8 cellular contexts compared by ENCODE assay signal in the genomic region with DNA sequence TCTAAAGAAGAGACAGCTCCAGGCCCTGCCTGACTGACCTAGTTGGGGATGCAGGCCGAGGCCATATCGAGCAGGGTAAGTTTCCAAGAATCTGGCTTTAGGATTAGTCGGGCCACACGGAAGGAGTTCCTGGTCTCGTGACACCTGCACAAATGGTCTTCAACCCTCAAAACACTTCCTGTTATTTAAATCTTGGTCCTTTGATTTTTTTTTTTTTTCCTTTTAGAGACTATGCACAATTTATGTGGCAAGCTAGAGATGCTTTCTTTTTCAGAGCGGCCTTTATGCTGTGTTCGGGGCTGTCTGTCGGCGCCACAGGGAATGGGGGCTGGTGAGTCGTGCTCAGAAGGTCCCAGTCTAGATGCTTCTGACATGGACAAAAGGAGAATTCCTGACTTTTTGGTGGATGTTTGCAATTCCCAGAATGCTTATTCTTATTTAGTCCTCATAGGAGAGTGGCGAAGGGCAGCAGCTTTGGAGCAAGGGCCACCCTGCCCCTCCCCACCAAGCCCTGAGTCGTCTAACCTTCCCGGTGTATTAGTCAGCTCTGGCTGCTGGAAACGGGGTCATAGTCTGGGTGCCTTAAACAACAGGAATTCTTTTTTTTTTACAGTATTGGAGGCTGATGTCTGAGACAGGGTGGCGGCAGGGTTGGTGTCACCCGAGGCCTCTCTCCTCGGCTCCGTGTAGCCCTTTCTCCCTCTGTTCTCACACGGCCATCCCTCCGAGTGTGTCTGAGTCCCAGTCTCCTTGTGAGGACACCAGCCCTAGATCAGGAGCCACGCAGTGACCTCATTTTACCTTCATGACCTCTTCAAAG. TPM values are rescaled to one million over a fixed set of nuclear protein-coding genes. Genes with fewer than 3 reads are reported as not detected.
A peak's percentile ranks its signal among the peaks of the same experiment; 100 is the strongest.
DNase-seq lines count a peak whose midpoint lies in the region; ATAC-seq and TF ChIP-seq lines count a peak whose summit lies in the region.

No MANE protein-coding gene starts in this region.

- CTCF ChIA-PET in activated naive CD4-positive, alpha-beta T cell treated with anti-CD3 and anti-CD28 coated beads, Interleukin-2, amount 10 ng/mL, durations not matched to agents 7 days and 5 days (lab: Charles Lee) = interaction anchor here (0.7 to 3.8 kb wide), 7 partner anchors 27 to 188 kb away, joined by 3 to 40 read pairs (median 3); a partner anchor contains a TSS

- DNase-seq in A172 (ENCODE audit: low spot score) (peak; percentile 81), lung (ENCODE audit: low spot score) (no peak), NOMO-1 treated with DMSO at 0.1 percent for 48 hours (lab: John Stamatoyannopoulos, UW; ENCODE audit: unreplicated experiment) (no peak), NCI-H1048 (lab: John Stamatoyannopoulos, UW) (no peak), NCI-H1930 (lab: John Stamatoyannopoulos, UW) (no peak)
- peak; percentile 55 for DNase-seq in Jurkat, Clone E6-1 (ENCODE audit: low read depth, low spot score)
- DNase-seq in activated naive CD4-positive, alpha-beta T cell treated with anti-CD3 and anti-CD28 coated beads, Interleukin-2, amount 10 ng/mL, durations not matched to agents 7 days and 5 days = peak; percentile 65

- WGBS in lung, 2 donors = 58 to 59% methylated on average over 21 of the region's 21 CpGs

- peak overlapping the region; percentile 40 for H3K4me3 ChIP-seq in Jurkat, Clone E6-1 (ENCODE audit: low read length)
- no peak overlapping the region for H3K4me3 ChIP-seq in lung

- peaks cover 0 to under 1% of the 10 kb centered on the region in 2 donors for H3K36me3 ChIP-seq in lung (ENCODE audit: control insufficient read depth in 2 of 2, insufficient read depth in 2 of 2, low read length in 2 of 2)

- H3K4me3 Mint-ChIP-seq in activated naive CD4-positive, alpha-beta T cell treated with anti-CD3 and anti-CD28 coated beads, Interleukin-2, amount 10 ng/mL, durations not matched to agents 7 days and 5 days = peak overlapping the region; percentile 85

- H3K9me3 Mint-ChIP-seq in activated naive CD4-positive, alpha-beta T cell treated with anti-CD3 and anti-CD28 coated beads, Interleukin-2, amount 10 ng/mL, durations not matched to agents 7 days and 5 days = peaks cover 2% of the 10 kb centered on the region

- peaks cover 86% of the 10 kb centered on the region for H3K4me1 Mint-ChIP-seq in activated naive CD4-positive, alpha-beta T cell treated with anti-CD3 and anti-CD28 coated beads, Interleukin-2, amount 10 ng/mL, durations not matched to agents 7 days and 5 days

- peaks cover 22% of the 10 kb centered on the region for H3K36me3 Mint-ChIP-seq in activated naive CD4-positive, alpha-beta T cell treated with anti-CD3 and anti-CD28 coated beads, Interleukin-2, amount 10 ng/mL, durations not matched to agents 7 days and 5 days

- ATAC-seq in lung (ENCODE audit: insufficient read depth, low FRiP score) (no peak), GM19395 (IDR thresholded peaks at IDR 0.05; ENCODE audit: unreplicated experiment) (no peak)

- peak overlapping the region; percentile 46 to 76 for H3K27ac ChIP-seq in lung (ENCODE audit: low read depth in 1 of 2, low read length in 1 of 2)

- H3K9me3 ChIP-seq in lung (ENCODE audit: control insufficient read depth in 2 of 2, insufficient read depth in 1 of 2, low read length in 1 of 2) = peaks cover 0 to under 1% of the 10 kb centered on the region in 2 donors

- no peaks in the 10 kb centered on the region for H3K27me3 ChIP-seq in lung (ENCODE audit: control insufficient read depth, insufficient read depth)

- H3K27me3 Mint-ChIP-seq in activated naive CD4-positive, alpha-beta T cell treated with anti-CD3 and anti-CD28 coated beads, Interleukin-2, amount 10 ng/mL, durations not matched to agents 7 days and 5 days = peaks cover 6% of the 10 kb centered on the region

- H3K4me1 ChIP-seq in lung (ENCODE audit: control insufficient read depth in 2 of 2, insufficient read depth in 2 of 2, low read length in 2 of 2) = peaks cover 7 to 60% of the 10 kb centered on the region in 2 donors

- TF ChIP-seq CTCF in lung (IDR thresholded peaks at IDR 0.05; ENCODE audit: control extremely low read depth, extremely low read depth) = no peak

- H3K27ac Mint-ChIP-seq in activated naive CD4-positive, alpha-beta T cell treated with anti-CD3 and anti-CD28 coated beads, Interleukin-2, amount 10 ng/mL, durations not matched to agents 7 days and 5 days = peak overlapping the region; percentile 93

RNA-seq across cellular contexts. Expression of a gene that starts 27.4 kb away (rescaled TPM):
- 101 and 102 TPM in 2 replicates for total RNA-seq in A172 (2014; rRNA removed; shearing (Covaris generic))
- polyA plus RNA-seq in Jurkat, Clone E6-1 (2012; ENCODE audit: insufficient read depth, insufficient read length) = 41.8 TPM
- 100 to 1,000 TPM; 122 to 143 TPM for total RNA-seq in lung
- polyA plus RNA-seq in lung = 100 to 1,000 TPM; 129 to 147 TPM

Comparison
In these comparisons a context has a peak if more than half of its experiments do, and no peak if none do; other contexts are left out.
1. DNase-seq: peak in A172 (single experiment), Jurkat, Clone E6-1 (single experiment) and activated naive CD4-positive, alpha-beta T cell treated with anti-CD3 and anti-CD28 coated beads, Interleukin-2, amount 10 ng/mL, durations not matched to agents 7 days and 5 days (single experiment); none in lung (single experiment), NOMO-1 treated with DMSO at 0.1 percent for 48 hours (single experiment), NCI-H1048 (single experiment) and NCI-H1930 (0 of 2).